In the genomic region with DNA sequence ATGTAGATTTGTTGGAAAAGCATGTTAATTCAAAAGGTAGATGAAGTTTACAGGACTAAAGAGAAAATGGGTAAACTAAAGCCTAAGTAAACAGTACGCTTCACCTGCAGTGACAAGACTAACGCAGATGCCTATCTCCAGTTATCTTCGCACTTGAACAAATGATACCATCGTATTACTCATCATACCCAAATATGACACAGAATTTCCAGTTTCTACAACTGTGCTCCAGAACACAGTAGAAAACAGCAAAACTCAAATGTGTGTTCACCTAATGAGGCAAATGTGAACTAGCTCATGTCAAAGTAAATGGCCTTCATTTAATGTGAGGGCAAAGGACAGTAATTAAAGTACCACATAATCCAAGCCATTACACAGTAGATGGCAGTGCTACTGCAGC, we compare ENCODE assay signal across 1 cellular context.
TF ChIP-seq lines count a peak whose summit lies in the region.
"Not testable (repeated sequence)": the region's sequence is repeated elsewhere in the genome, so short reads cannot be mapped to it uniquely, and the experiment has no call there.

No MANE protein-coding gene starts in this region.

TF ChIP-seq in K562, 482 proteins besides CTCF, POLR2A, EP300 and RAD21:
- TF ChIP-seq, protein P1, sequence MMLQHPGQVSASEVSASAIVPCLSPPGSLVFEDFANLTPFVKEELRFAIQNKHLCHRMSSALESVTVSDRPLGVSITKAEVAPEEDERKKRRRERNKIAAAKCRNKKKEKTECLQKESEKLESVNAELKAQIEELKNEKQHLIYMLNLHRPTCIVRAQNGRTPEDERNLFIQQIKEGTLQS (IDR thresholded peaks at IDR 0.05), result 0 out of 2 replicates have a peak, but pooled peaks have one; percentile 24
- TF ChIP-seq, protein P1 (CRISPR knock-in tag; conservative IDR thresholded peaks at IDR 0.05), result not testable (repeated sequence)
- 0 out of 2 replicates have a peak, but pooled peaks have one; percentile 9 for TF ChIP-seq ARID1B (IDR thresholded peaks at IDR 0.05)
- peak; percentile 66; the same call in 1 of the 2 replicates for TF ChIP-seq FOSL1 (tag; conservative IDR thresholded peaks at IDR 0.05)
- TF ChIP-seq JUND (IDR thresholded peaks at IDR 0.05; ENCODE audit: borderline replicate concordance, low read depth, low read length), result peak; percentile 12; the same call in 1 of the 2 replicates
- peak; percentile 25; the same call in 1 of the 3 replicates for TF ChIP-seq JUND (tag; IDR thresholded peaks at IDR 0.05; ENCODE audit: borderline replicate concordance, low read depth, low read length)
